ENCODE assay signal across 7 cellular contexts in the genomic region with DNA sequence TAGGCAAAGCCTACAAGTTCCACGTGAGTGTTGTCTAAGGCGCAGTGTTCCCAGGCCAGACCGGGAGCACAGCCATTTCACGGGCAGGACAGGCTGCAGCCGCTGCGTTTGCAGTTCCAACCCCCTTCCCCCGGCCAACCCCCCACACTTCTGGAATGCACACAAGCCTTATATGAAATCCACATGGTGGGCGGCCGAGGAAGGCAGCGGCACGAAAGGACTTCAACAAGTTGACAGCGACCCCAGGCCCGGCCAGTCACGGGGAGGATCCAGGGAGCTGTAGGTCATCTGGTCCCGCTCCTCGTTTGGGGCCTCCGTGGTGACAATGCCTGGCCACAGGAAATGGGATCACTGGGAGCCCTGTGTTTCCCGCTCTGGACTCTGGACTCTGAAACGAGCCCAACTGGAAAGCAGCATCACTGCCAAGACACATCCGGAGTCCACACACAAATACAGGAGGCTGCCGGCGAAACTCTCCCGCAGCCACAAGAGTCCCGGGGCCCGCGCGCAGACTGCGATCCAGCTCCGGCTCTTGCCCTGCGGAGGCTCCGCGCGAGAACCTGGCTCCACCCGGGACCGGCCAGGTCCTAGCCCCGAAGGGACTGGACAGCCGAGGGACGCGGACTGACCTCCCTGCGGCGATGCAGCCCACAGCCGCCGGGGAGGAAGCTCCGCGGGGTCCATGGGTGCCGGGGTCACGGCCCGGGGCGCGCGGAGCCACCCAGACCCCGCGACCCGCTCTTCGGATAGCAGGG. TPM values are rescaled to one million over a fixed set of nuclear protein-coding genes. Genes with fewer than 3 reads are reported as not detected.
DNase-seq lines count a peak whose midpoint lies in the region; ATAC-seq and TF ChIP-seq lines count a peak whose summit lies in the region.

No MANE protein-coding gene starts in this region.

- TF ChIP-seq CTCF in GM12864 (IDR thresholded peaks at IDR 0.05; ENCODE audit: low read depth, low read length, missing control alignments) (no peak), cardiac muscle cell (IDR thresholded peaks at IDR 0.05; ENCODE audit: low read depth, low read length) (no peak), osteoblast (IDR thresholded peaks at IDR 0.05; ENCODE audit: extremely low read depth, low read depth, low read length) (no peak)

- peak overlapping the region; percentile 96 for H2AFZ ChIP-seq in osteoblast (ENCODE audit: low read length)

- H3K4me1 ChIP-seq in cardiac muscle cell (ENCODE audit: low read depth): peaks cover 27% of the 10 kb centered on the region
- H3K4me1 ChIP-seq in osteoblast (ENCODE audit: insufficient read depth, low read length): peaks cover 10% of the 10 kb centered on the region

- H3K4me3 ChIP-seq in GM12864 (ENCODE audit: low read depth, low read length): peak overlapping the region; percentile 83
- peak overlapping the region; percentile 68 for H3K4me3 ChIP-seq in cardiac muscle cell
- H3K4me3 ChIP-seq in osteoblast (ENCODE audit: insufficient read depth, low read length): peak overlapping the region; percentile 80

- peaks cover 11% of the 10 kb centered on the region for H3K79me2 ChIP-seq in osteoblast (ENCODE audit: insufficient read depth, low read length)

- ATAC-seq in HG02884 (IDR thresholded peaks at IDR 0.05; ENCODE audit: unreplicated experiment) (no peak), HG03342 (IDR thresholded peaks at IDR 0.05; ENCODE audit: unreplicated experiment) (no peak)

- H3K36me3 ChIP-seq in cardiac muscle cell: no peaks in the 10 kb centered on the region
- H3K36me3 ChIP-seq in osteoblast (ENCODE audit: insufficient read depth, low read length): no peaks in the 10 kb centered on the region

- H4K20me1 ChIP-seq in osteoblast (ENCODE audit: insufficient read depth, low read length): no peaks in the 10 kb centered on the region

- H3K27ac ChIP-seq in cardiac muscle cell: peak overlapping the region; percentile 6
- peak overlapping the region; percentile 66 for H3K27ac ChIP-seq in osteoblast (ENCODE audit: low read depth, low read length)

- DNase-seq in GM12864 (ENCODE audit: low read depth) (no peak), HS-27A (ENCODE audit: low read depth) (peak; percentile 38), cardiac muscle cell (ENCODE audit: low read depth in 1 of 2, low spot score in 1 of 2) (peak; percentile 51 to 83), osteoblast (ENCODE audit: insufficient read length, low spot score, missing footprints) (peak; percentile 94)
- peak; percentile 17 for DNase-seq in activated naive CD4-positive, alpha-beta T cell treated with anti-CD3 and anti-CD28 coated beads, Interleukin-2, amount 50 U/mL, for 16 hours

- H3K27me3 ChIP-seq in cardiac muscle cell: no peaks in the 10 kb centered on the region
- peaks cover 4% of the 10 kb centered on the region for H3K27me3 ChIP-seq in osteoblast (ENCODE audit: insufficient read depth, low read length)

- H3K9me3 ChIP-seq in cardiac muscle cell (ENCODE audit: low read depth) (no peaks in the 10 kb centered on the region), osteoblast (ENCODE audit: low read depth, low read length) (no peaks in the 10 kb centered on the region)

- peak overlapping the region; percentile 93 for H3K4me2 ChIP-seq in osteoblast (ENCODE audit: insufficient read depth, low read length)

RNA-seq across cellular contexts. Expression of gene NID1, which starts 0.8 kb away (rescaled TPM):
- total RNA-seq in cardiac muscle cell (30.5 and 54.3 TPM in 2 replicates), osteoblast (40.2 and 46.3 TPM in 2 replicates)
- 32.1 and 52.1 TPM in 2 replicates for polyA plus RNA-seq in cardiac muscle cell
